In the genomic region with DNA sequence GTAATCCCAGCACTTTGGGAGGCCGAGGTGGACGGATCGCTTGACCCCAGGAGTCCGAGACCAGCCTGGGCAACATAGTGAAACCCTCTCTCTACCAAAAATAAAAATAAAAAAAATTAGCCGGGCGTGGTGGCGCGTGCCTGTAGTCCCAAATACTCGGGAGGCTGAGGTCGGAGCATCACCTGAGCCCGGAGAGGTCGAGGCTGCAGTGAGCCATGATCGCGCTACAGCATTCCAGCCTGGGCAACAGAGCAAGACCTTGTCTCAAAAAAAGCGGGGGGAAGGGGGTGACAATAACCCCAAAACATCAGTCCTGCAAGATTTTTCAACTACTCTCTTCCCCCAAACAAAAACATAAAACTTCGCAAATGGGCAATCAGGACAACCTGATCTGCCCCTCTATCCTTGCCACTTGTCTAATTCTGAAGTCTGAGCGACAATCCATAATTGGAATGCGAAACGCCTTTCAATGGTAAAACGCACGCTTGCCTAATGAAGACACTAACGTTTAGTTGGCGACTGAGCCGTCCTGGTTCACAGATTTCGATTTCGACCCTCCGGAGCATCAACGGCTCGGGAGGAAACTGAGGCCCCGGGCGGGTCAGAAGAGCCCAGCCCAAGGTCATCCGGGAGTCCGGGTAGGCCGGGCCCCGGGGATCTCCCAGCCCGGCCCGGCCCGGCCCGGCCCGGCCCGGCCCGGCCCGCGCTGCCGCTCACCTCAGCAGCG, we compare ENCODE assay signal across 8 cellular contexts. TPM values are rescaled to one million over a fixed set of nuclear protein-coding genes. Genes with fewer than 3 reads are reported as not detected.
DNase-seq lines count a peak whose midpoint lies in the region; ATAC-seq and TF ChIP-seq lines count a peak whose summit lies in the region.

No MANE protein-coding gene starts in this region.

- peaks cover 0 to 8% (median 4%) of the 10 kb centered on the region in 7 donors for H3K9me3 Mint-ChIP-seq in naive B cell

- peak overlapping the region in 4 of 6 donors; percentile 39 to 92 (median 72) for H3K27ac Mint-ChIP-seq in naive B cell

- H3K27me3 Mint-ChIP-seq in naive B cell: no peaks in the 10 kb centered on the region

- peak overlapping the region; percentile 82 for H3K27ac ChIP-seq in cingulate gyrus (ENCODE audit: low read depth, low read length)

- DNase-seq in ELR (ENCODE audit: low read depth) (peak; percentile 22), LoVo (ENCODE audit: low spot score) (peak; percentile 7), naive B cell (no peak), H4 (ENCODE audit: low spot score) (no peak), GM10266 (ENCODE audit: extremely low spot score) (no peak), NCI-H1048 (lab: John Stamatoyannopoulos, UW) (no peak)

- peak overlapping the region; percentile 64 to 93 (median 88) for H3K4me3 Mint-ChIP-seq in naive B cell

- H3K4me1 Mint-ChIP-seq in naive B cell: peaks cover 6 to 22% (median 18%) of the 10 kb centered on the region in 3 donors

- no peak for TF ChIP-seq CTCF in GM10266 (IDR thresholded peaks at IDR 0.05; ENCODE audit: control insufficient read depth, insufficient read depth, low read depth, missing control alignments)

- no peak for ATAC-seq in naive B cell (ENCODE audit: low read depth in 2 of 2)
- no peak for ATAC-seq in GM18909 (IDR thresholded peaks at IDR 0.05; ENCODE audit: poor library complexity, unreplicated experiment)

- no peaks in the 10 kb centered on the region for H3K36me3 Mint-ChIP-seq in naive B cell

RNA-seq across cellular contexts. Expression of a gene that starts 0.9 kb away (rescaled TPM):
- polyA plus RNA-seq in naive B cell (ENCODE audit: low read depth in 6 of 6): 10 to 100 TPM; 37.3 to 64.0 (median 46.6) TPM
- total RNA-seq in H4 (2014; rRNA removed; shearing (Covaris generic)): 44.4 and 51.6 TPM in 2 replicates

RNA-seq across cellular contexts. Expression of a gene that starts 41.2 kb away (rescaled TPM):
- polyA plus RNA-seq in naive B cell (ENCODE audit: low read depth in 6 of 6): 1 to 10 TPM in 4 of 6 donors, under 1 TPM in 2; 0.94 to 2.8 (median 1.6) TPM
- total RNA-seq in H4 (2014; rRNA removed; shearing (Covaris generic)): 0.04 TPM in 1 of 2 replicates, not detected in the other

RNA-seq across cellular contexts. Expression of a gene that starts 54.8 kb away (rescaled TPM):
- polyA plus RNA-seq in naive B cell (ENCODE audit: low read depth in 6 of 6): 10 to 100 TPM; 49.6 to 82.3 (median 56.5) TPM
- total RNA-seq in H4 (2014; rRNA removed; shearing (Covaris generic)): 27.5 and 39.5 TPM in 2 replicates

Comparison
In these comparisons a context has a peak if more than half of its experiments do, and no peak if none do; other contexts are left out.
1. DNase-seq: peak in ELR (single experiment) and LoVo (single experiment); none in naive B cell (single experiment), H4 (single experiment), GM10266 (single experiment) and NCI-H1048 (single experiment).